8 cellular contexts compared by ENCODE assay signal in genomic region chr21:39444406-39445145, GRCh38. TPM values are rescaled to one million over a fixed set of nuclear protein-coding genes. Genes with fewer than 3 reads are reported as not detected.
A peak's percentile ranks its signal among the peaks of the same experiment; 100 is the strongest.
DNase-seq lines count a peak whose midpoint lies in the region; ATAC-seq lines count a peak whose summit lies in the region.

No MANE protein-coding gene starts in this region.

- H3K27me3 ChIP-seq in H7 (ENCODE audit: control insufficient read depth, insufficient read depth, low read length), result no peaks in the 10 kb centered on the region

- peak overlapping the region; percentile 83 for H3K4me3 Mint-ChIP-seq in activated CD8-positive, alpha-beta T cell treated with anti-CD3 and anti-CD28 coated beads, Interleukin-2, amount 10 ng/mL, durations not matched to agents 7 days and 5 days

- POLR2A ChIA-PET in activated CD8-positive, alpha-beta T cell treated with anti-CD3 and anti-CD28 coated beads, Interleukin-2, amount 10 ng/mL, durations not matched to agents 7 days and 5 days (lab: Charles Lee), result no interaction called here

- intact Hi-C loops in left cardiac atrium (cut with DNase I), result loop anchor here in 1 of 2 donors (5.0 to 10.0 kb wide), 2 partner anchors 57 to 130 kb away; partner anchors contain the start of gene BRWD1

- H3K4me3 ChIP-seq in H7 (ENCODE audit: insufficient read depth, low read depth, low read length), result peak overlapping the region; percentile 85

- H3K9me3 Mint-ChIP-seq in activated CD8-positive, alpha-beta T cell treated with anti-CD3 and anti-CD28 coated beads, Interleukin-2, amount 10 ng/mL, durations not matched to agents 7 days and 5 days (ENCODE audit: insufficient read depth), result no peaks in the 10 kb centered on the region

- CTCF ChIA-PET in activated CD8-positive, alpha-beta T cell treated with anti-CD3 and anti-CD28 coated beads, Interleukin-2, amount 10 ng/mL, durations not matched to agents 7 days and 5 days (lab: Charles Lee), result interaction anchor here (0.7 to 0.9 kb wide), 2 partner anchors 10 to 57 kb away, joined by 3 to 4 read pairs; no protein-coding TSS in a partner anchor

- peaks cover 34% of the 10 kb centered on the region for H3K27me3 Mint-ChIP-seq in activated CD8-positive, alpha-beta T cell treated with anti-CD3 and anti-CD28 coated beads, Interleukin-2, amount 10 ng/mL, durations not matched to agents 7 days and 5 days (ENCODE audit: low read depth)

- peak; percentile 45 for DNase-seq in A172 (ENCODE audit: low spot score)
- no peak for DNase-seq in H7
- DNase-seq in activated CD8-positive, alpha-beta T cell treated with anti-CD3 and anti-CD28 coated beads, Interleukin-2, amount 10 ng/mL, durations not matched to agents 7 days and 5 days, result no peak
- no peak for DNase-seq in left cardiac atrium
- DNase-seq in renal cortical epithelial cell (ENCODE audit: low read depth), result peak; percentile 33
- DNase-seq in effector CD8-positive, alpha-beta T cell (lab: John Stamatoyannopoulos, UW), result no peak
- DNase-seq in NCI-H1092 (lab: John Stamatoyannopoulos, UW), result no peak

- H3K36me3 Mint-ChIP-seq in activated CD8-positive, alpha-beta T cell treated with anti-CD3 and anti-CD28 coated beads, Interleukin-2, amount 10 ng/mL, durations not matched to agents 7 days and 5 days (ENCODE audit: low read depth), result no peaks in the 10 kb centered on the region

- H3K4me1 Mint-ChIP-seq in activated CD8-positive, alpha-beta T cell treated with anti-CD3 and anti-CD28 coated beads, Interleukin-2, amount 10 ng/mL, durations not matched to agents 7 days and 5 days (ENCODE audit: low read depth), result peaks cover 15% of the 10 kb centered on the region

- H3K36me3 ChIP-seq in H7 (replicated peaks; ENCODE audit: control insufficient read depth, insufficient read depth, low read length), result no peaks in the 10 kb centered on the region

- no peak for ATAC-seq in activated CD8-positive, alpha-beta T cell treated with anti-CD3 and anti-CD28 coated beads, Interleukin-2, amount 10 ng/mL, durations not matched to agents 7 days and 5 days
- ATAC-seq in left cardiac atrium (peak; percentile 49 to 50), GM18520 (IDR thresholded peaks at IDR 0.05; ENCODE audit: unreplicated experiment) (no peak)

- peak overlapping the region; percentile 19 for H3K27ac Mint-ChIP-seq in activated CD8-positive, alpha-beta T cell treated with anti-CD3 and anti-CD28 coated beads, Interleukin-2, amount 10 ng/mL, durations not matched to agents 7 days and 5 days

RNA-seq across cellular contexts. Expression of gene LCA5L, which starts 1.0 kb away (rescaled TPM):
- total RNA-seq in A172 (2014; rRNA removed; shearing (Covaris generic)), result 2.7 and 3.4 TPM in 2 replicates
- total RNA-seq in H7 (2014; rRNA removed; shearing (Covaris generic)), result 0.17 and 0.78 TPM in 2 replicates
- under 1 TPM in 1 of 2 experiments, not detected in 1; 0.47 TPM for total RNA-seq in activated CD8-positive, alpha-beta T cell treated with anti-CD3 and anti-CD28 coated beads, Interleukin-2, amount 10 ng/mL, durations not matched to agents 7 days and 5 days
- total RNA-seq in left cardiac atrium (under 1 TPM; 0.82 to 0.84 TPM), renal cortical epithelial cell (3.1 and 3.6 TPM in 2 replicates)

RNA-seq across cellular contexts. Expression of gene SH3BGR, which starts 7.2 kb away (rescaled TPM):
- total RNA-seq in A172 (2014; rRNA removed; shearing (Covaris generic)), result 5.8 TPM in 2 replicates
- total RNA-seq in H7 (2014; rRNA removed; shearing (Covaris generic)), result 1.4 and 1.6 TPM in 2 replicates
- 1 to 10 TPM in 1 of 2 experiments, not detected in 1; 1.1 TPM for total RNA-seq in activated CD8-positive, alpha-beta T cell treated with anti-CD3 and anti-CD28 coated beads, Interleukin-2, amount 10 ng/mL, durations not matched to agents 7 days and 5 days
- total RNA-seq in left cardiac atrium (10 to 100 TPM; 62.3 to 66.6 TPM), renal cortical epithelial cell (2.1 TPM in 1 of 2 replicates, not detected in the other)

Comparison
In these comparisons a context has a peak if more than half of its experiments do, and no peak if none do; other contexts are left out.
1. DNase-seq: peak in A172 (single experiment) and renal cortical epithelial cell (single experiment); none in H7 (single experiment), activated CD8-positive, alpha-beta T cell treated with anti-CD3 and anti-CD28 coated beads, Interleukin-2, amount 10 ng/mL, durations not matched to agents 7 days and 5 days (single experiment), left cardiac atrium (single experiment), effector CD8-positive, alpha-beta T cell (single experiment) and NCI-H1092 (single experiment).
2. ATAC-seq: peak in left cardiac atrium (2 of 2); none in activated CD8-positive, alpha-beta T cell treated with anti-CD3 and anti-CD28 coated beads, Interleukin-2, amount 10 ng/mL, durations not matched to agents 7 days and 5 days (single experiment) and GM18520 (single experiment).